Comparison of ENCODE assay signal across 8 cellular contexts in the genomic region with DNA sequence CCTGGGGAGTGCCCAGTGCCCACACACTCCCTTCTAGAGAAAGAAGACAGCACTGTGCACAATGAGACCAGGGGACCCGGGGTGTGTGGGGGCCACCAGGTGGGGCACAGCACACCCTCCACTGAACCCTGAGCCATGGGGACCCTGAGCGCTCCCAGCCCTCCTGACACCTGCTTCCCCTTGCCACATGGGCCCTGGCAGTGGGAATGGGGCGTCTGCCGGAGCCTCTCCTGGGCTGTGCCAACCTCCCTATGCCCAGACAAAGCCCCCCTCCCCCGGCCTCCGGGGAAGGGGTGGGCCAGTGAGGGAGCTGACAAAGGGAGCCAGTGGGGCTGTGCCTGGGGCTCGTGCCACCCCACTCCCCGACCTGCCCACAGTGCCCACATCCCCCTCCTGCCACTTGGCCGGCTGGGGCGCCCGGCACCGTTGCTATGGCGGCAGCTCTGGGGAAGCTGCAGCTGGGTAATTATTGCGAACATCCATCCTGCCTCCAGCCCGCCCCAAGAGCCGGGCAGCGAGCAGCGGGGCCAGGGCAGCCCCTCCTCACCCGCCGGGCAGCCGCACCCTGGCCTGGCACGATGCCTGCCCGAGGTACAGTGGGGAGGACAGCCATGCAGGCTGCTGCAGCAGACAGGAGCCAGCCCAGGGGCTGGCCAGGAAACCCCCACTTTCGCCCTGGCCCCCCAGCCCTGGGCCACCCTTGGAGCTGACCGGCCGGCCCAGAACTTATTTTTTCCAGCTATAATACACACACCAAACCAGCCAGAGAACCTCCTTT. TPM values are rescaled to one million over a fixed set of nuclear protein-coding genes. Genes with fewer than 3 reads are reported as not detected.
A peak's percentile ranks its signal among the peaks of the same experiment; 100 is the strongest.
DNase-seq lines count a peak whose midpoint lies in the region; ATAC-seq and TF ChIP-seq lines count a peak whose summit lies in the region.

No MANE protein-coding gene starts in this region.

- no peaks in the 10 kb centered on the region for H3K27me3 Mint-ChIP-seq in endodermal cell (ENCODE audit: insufficient read depth)
- peaks cover 6 to 17% (median 12%) of the 10 kb centered on the region in 3 donors for H3K27me3 Mint-ChIP-seq in CD14-positive monocyte (ENCODE audit: low read depth in 3 of 3)

- H3K4me3 Mint-ChIP-seq in endodermal cell (no peak overlapping the region), CD14-positive monocyte (peak overlapping the region in 1 of 2 donors; percentile 76)

- peaks cover 12% of the 10 kb centered on the region for H3K4me1 ChIP-seq in BE2C
- peaks cover 10% of the 10 kb centered on the region for H3K4me1 ChIP-seq in endodermal cell (ENCODE audit: control insufficient read depth, insufficient read depth, low read length)
- H3K4me1 ChIP-seq in tibial artery, result peaks cover 0 to 13% (median 11%) of the 10 kb centered on the region in 4 donors

- H3K27ac ChIP-seq in endodermal cell (ENCODE audit: low read depth, low read length), result peak overlapping the region; percentile 32
- H3K27ac ChIP-seq in tibial artery, result no peak overlapping the region

- peak overlapping the region; percentile 5 for H3K9ac ChIP-seq in endodermal cell (ENCODE audit: extremely low read depth, low read length, poor library complexity, severe bottlenecking)

- H3K4me1 Mint-ChIP-seq in endodermal cell (peaks cover 31% of the 10 kb centered on the region), CD14-positive monocyte (peaks cover 10% of the 10 kb centered on the region)

- H3K36me3 ChIP-seq in BE2C (no peaks in the 10 kb centered on the region), endodermal cell (ENCODE audit: control insufficient read depth, insufficient read depth, low read length) (no peaks in the 10 kb centered on the region), tibial artery (no peaks in the 10 kb centered on the region)

- H3K27me3 ChIP-seq in BE2C, result no peaks in the 10 kb centered on the region
- no peaks in the 10 kb centered on the region for H3K27me3 ChIP-seq in endodermal cell (ENCODE audit: control insufficient read depth, insufficient read depth, low read length, poor library complexity, severe bottlenecking)
- peaks cover 0 to 26% of the 10 kb centered on the region in 2 donors for H3K27me3 ChIP-seq in tibial artery

- H3K27ac Mint-ChIP-seq in endodermal cell (no peak overlapping the region), CD14-positive monocyte (no peak overlapping the region)

- ATAC-seq in GM21786 (IDR thresholded peaks at IDR 0.05; ENCODE audit: unreplicated experiment) (peak; percentile 25), sciatic nerve (peak; percentile 31)

- peak overlapping the region; percentile 26 for H3K4me3 ChIP-seq in BE2C (ENCODE audit: low read depth, low read length)
- no peak overlapping the region for H3K4me3 ChIP-seq in endodermal cell (ENCODE audit: low read length)
- H3K4me3 ChIP-seq in tibial artery, result peak overlapping the region in 1 of 2 donors; percentile 15

- no peaks in the 10 kb centered on the region for H3K9me3 Mint-ChIP-seq in endodermal cell
- H3K9me3 Mint-ChIP-seq in CD14-positive monocyte, result peaks cover 0 to 2% (median 0%) of the 10 kb centered on the region in 7 donors

- DNase-seq in BE2C (peak; percentile 62), NCI-H226 (peak; percentile 15), endodermal cell (no peak), sciatic nerve (ENCODE audit: low spot score) (no peak), HuH-7 (ENCODE audit: low spot score) (no peak), CD14-positive monocyte (ENCODE audit: low spot score) (no peak), tibial artery (no peak)

- H3K9me3 ChIP-seq in BE2C (no peaks in the 10 kb centered on the region), endodermal cell (ENCODE audit: control insufficient read depth, low read length) (no peaks in the 10 kb centered on the region), tibial artery (no peaks in the 10 kb centered on the region)

- H3K36me3 Mint-ChIP-seq in endodermal cell (ENCODE audit: low read depth) (no peaks in the 10 kb centered on the region), CD14-positive monocyte (no peaks in the 10 kb centered on the region)

- intact Hi-C loops in sciatic nerve (cut with DNase I) (no loop called here), CD14-positive monocyte (cut with micrococcal nuclease) (no loop called here), tibial artery (cut with DNase I; ENCODE audit: low total_unique reads) (no loop called here)

- 87% methylated on average over 26 of the region's 26 CpGs; no CpG with 5 or more reads in 1 of the 2 experiments for WGBS in endodermal cell (ENCODE audit: insufficient coverage in 1 of 2, insufficient read length in 1 of 2), 2 experiments

- TF ChIP-seq CTCF in BE2C (IDR thresholded peaks at IDR 0.05; ENCODE audit: low read depth, low read length) (no peak), endodermal cell (conservative IDR thresholded peaks at IDR 0.05) (no peak), CD14-positive monocyte (IDR thresholded peaks at IDR 0.05) (no peak), tibial artery (IDR thresholded peaks at IDR 0.05) (no peak)

RNA-seq across cellular contexts. Expression of a gene that starts 41.9 kb away (rescaled TPM):
- polyA plus RNA-seq in BE2C (2012; ENCODE audit: insufficient read depth, insufficient read length, low read depth), result 86.2 TPM
- total RNA-seq in endodermal cell, result 10 to 100 TPM; 39.6 to 50.7 TPM
- polyA plus RNA-seq in endodermal cell (2013, experiment 1 of 2), result 44.8 TPM
- polyA plus RNA-seq in endodermal cell (2013, experiment 2 of 2), result 45.4 TPM
- total RNA-seq in sciatic nerve, result 39.4 TPM
- 1 to 10 TPM; 1.1 to 2.8 TPM for polyA plus RNA-seq in CD14-positive monocyte

RNA-seq across cellular contexts. Expression of a gene that starts 46.7 kb away (rescaled TPM):
- not detected for polyA plus RNA-seq in BE2C (2012; ENCODE audit: insufficient read depth, insufficient read length, low read depth)
- total RNA-seq in endodermal cell (under 1 TPM; 0.18 to 0.24 TPM), sciatic nerve (0.94 TPM)
- polyA plus RNA-seq in endodermal cell (2013, experiment 1 of 2), result 0.28 TPM
- 0.41 TPM for polyA plus RNA-seq in endodermal cell (2013, experiment 2 of 2)
- polyA plus RNA-seq in CD14-positive monocyte, result not detected

Comparison
In these comparisons a context has a peak if more than half of its experiments do, and no peak if none do; other contexts are left out.
1. DNase-seq: peak in BE2C (single experiment) and NCI-H226 (single experiment); none in endodermal cell (single experiment), sciatic nerve (single experiment), HuH-7 (single experiment), CD14-positive monocyte (single experiment) and tibial artery (0 of 2).